Comparison of ENCODE assay signal across 2 cellular contexts in genomic region chr1:40868051-40868723, GRCh38.
TF ChIP-seq lines count a peak whose summit lies in the region.

No MANE protein-coding gene starts in this region.

TF ChIP-seq in IMR-90, 13 proteins besides CTCF, POLR2A, EP300 and RAD21:
- TF ChIP-seq FOS (IDR thresholded peaks at IDR 0.05; ENCODE audit: low read depth, low read length) (peak; percentile 31; the same call in 1 of the 2 replicates), CEBPB (IDR thresholded peaks at IDR 0.05; ENCODE audit: low read depth, low read length) (peak; percentile 91), RCOR1 (IDR thresholded peaks at IDR 0.05; ENCODE audit: insufficient replicate concordance, low read length) (no peak), CHD1 (IDR thresholded peaks at IDR 0.05; ENCODE audit: low read depth, low read length) (no peak), SMC3 (IDR thresholded peaks at IDR 0.05; ENCODE audit: low read depth, low read length) (no peak), RFX5 (IDR thresholded peaks at IDR 0.05; ENCODE audit: low read depth, low read length) (no peak), ELK1 (IDR thresholded peaks at IDR 0.05; ENCODE audit: borderline replicate concordance, low read depth, low read length) (no peak), MAFK (IDR thresholded peaks at IDR 0.05; ENCODE audit: low read depth, low read length) (no peak), MAZ (IDR thresholded peaks at IDR 0.05; ENCODE audit: borderline replicate concordance, low read depth, low read length) (no peak), NFE2L2 (IDR thresholded peaks at IDR 0.05; ENCODE audit: low read depth, low read length) (no peak), BHLHE40 (IDR thresholded peaks at IDR 0.05; ENCODE audit: low read depth, low read length) (no peak; the same call in 1 of the 2 replicates)
- TF ChIP-seq, protein P1, sequence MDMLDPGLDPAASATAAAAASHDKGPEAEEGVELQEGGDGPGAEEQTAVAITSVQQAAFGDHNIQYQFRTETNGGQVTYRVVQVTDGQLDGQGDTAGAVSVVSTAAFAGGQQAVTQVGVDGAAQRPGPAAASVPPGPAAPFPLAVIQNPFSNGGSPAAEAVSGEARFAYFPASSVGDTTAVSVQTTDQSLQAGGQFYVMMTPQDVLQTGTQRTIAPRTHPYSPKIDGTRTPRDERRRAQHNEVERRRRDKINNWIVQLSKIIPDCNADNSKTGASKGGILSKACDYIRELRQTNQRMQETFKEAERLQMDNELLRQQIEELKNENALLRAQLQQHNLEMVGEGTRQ (IDR thresholded peaks at IDR 0.05; ENCODE audit: low read depth, low read length) = peak; percentile 68
TF ChIP-seq in IMR-90: peak in this region for 3.

TF ChIP-seq in HepG2, 621 proteins besides CTCF, POLR2A, EP300 and RAD21 (continues in another document):
- peak; percentile 72; the same call in 1 of the 2 replicates for TF ChIP-seq CEBPB (IDR thresholded peaks at IDR 0.05; ENCODE audit: borderline replicate concordance, low read depth, low read length)
- no peak for TF ChIP-seq ZNF354B (CRISPR knock-in tag; IDR thresholded peaks at IDR 0.05)
- TF ChIP-seq FOXK2 (IDR thresholded peaks at IDR 0.05) = no peak
- peak; percentile 75 for TF ChIP-seq BHLHE40 (IDR thresholded peaks at IDR 0.05; ENCODE audit: low read length)
- no peak for TF ChIP-seq ZNF740 (CRISPR knock-in tag; IDR thresholded peaks at IDR 0.05)
- no peak for TF ChIP-seq ZNF260 (CRISPR knock-in tag; IDR thresholded peaks at IDR 0.05; ENCODE audit: borderline replicate concordance, low read depth)
- no peak for TF ChIP-seq ELK4 (CRISPR knock-in tag; IDR thresholded peaks at IDR 0.05; ENCODE audit: borderline replicate concordance)
- TF ChIP-seq MIER3 (CRISPR knock-in tag; IDR thresholded peaks at IDR 0.05; ENCODE audit: borderline replicate concordance) = peak; percentile 39; the same call in 1 of the 2 replicates
- TF ChIP-seq AKNA (CRISPR knock-in tag; IDR thresholded peaks at IDR 0.05; ENCODE audit: borderline replicate concordance) = no peak
- no peak for TF ChIP-seq ESRRA (CRISPR knock-in tag; IDR thresholded peaks at IDR 0.05; ENCODE audit: low read depth)
- no peak for TF ChIP-seq ZFX (CRISPR knock-in tag; IDR thresholded peaks at IDR 0.05; ENCODE audit: low read depth)
- TF ChIP-seq SOX13 (IDR thresholded peaks at IDR 0.05) = no peak
- peak in 1 of 2 experiments; percentile 74; a peak in 1 of 4 replicates for TF ChIP-seq SOX13 (CRISPR knock-in tag; conservative IDR thresholded peaks at IDR 0.05 in 1 of 2, IDR thresholded peaks at IDR 0.05 in 1 of 2)
- peak; percentile 49; the same call in 1 of the 2 replicates for TF ChIP-seq FOXK1 (CRISPR knock-in tag; IDR thresholded peaks at IDR 0.05; ENCODE audit: borderline replicate concordance, low read depth)
- TF ChIP-seq FOXO1 (CRISPR knock-in tag; IDR thresholded peaks at IDR 0.05) = peak; percentile 44; the same call in 1 of the 2 replicates
- TF ChIP-seq ZNF121 (CRISPR knock-in tag; IDR thresholded peaks at IDR 0.05) = no peak
- TF ChIP-seq, protein P2, sequence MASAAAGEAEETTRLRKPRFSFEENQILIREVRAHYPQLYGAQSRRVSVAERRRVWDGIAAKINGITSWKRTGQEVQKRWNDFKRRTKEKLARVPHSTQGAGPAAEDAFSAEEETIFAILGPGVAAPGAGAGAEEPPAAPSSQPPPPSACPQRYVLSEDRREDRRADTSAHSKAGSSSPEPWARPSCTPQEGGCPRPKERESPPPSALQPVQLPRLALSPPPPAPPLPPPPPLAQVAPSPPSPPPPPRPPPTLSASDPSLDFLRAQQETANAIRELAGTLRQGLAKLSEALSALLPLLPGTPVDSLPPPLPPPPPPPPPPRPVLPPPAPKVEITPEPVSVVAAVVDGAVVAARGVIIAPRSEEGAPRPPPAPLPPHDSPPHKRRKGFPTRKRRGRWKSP (CRISPR knock-in tag; IDR thresholded peaks at IDR 0.05) = no peak
- peak; percentile 73 for TF ChIP-seq BCL6 (CRISPR knock-in tag; IDR thresholded peaks at IDR 0.05)
- TF ChIP-seq JUND (CRISPR knock-in tag; IDR thresholded peaks at IDR 0.05) = no peak
- peak; percentile 78; the same call in 1 of the 2 replicates for TF ChIP-seq ZKSCAN1 (IDR thresholded peaks at IDR 0.05; ENCODE audit: low read length)
- peak; percentile 62 for TF ChIP-seq RARA (CRISPR knock-in tag; IDR thresholded peaks at IDR 0.05)
- peak; percentile 32; the same call in 1 of the 2 replicates for TF ChIP-seq RXRB (CRISPR knock-in tag; IDR thresholded peaks at IDR 0.05; ENCODE audit: borderline replicate concordance)
- no peak for TF ChIP-seq ZNF225 (CRISPR knock-in tag; IDR thresholded peaks at IDR 0.05)
- TF ChIP-seq ZBTB7B (CRISPR knock-in tag; IDR thresholded peaks at IDR 0.05) = no peak
- TF ChIP-seq, protein P3, sequence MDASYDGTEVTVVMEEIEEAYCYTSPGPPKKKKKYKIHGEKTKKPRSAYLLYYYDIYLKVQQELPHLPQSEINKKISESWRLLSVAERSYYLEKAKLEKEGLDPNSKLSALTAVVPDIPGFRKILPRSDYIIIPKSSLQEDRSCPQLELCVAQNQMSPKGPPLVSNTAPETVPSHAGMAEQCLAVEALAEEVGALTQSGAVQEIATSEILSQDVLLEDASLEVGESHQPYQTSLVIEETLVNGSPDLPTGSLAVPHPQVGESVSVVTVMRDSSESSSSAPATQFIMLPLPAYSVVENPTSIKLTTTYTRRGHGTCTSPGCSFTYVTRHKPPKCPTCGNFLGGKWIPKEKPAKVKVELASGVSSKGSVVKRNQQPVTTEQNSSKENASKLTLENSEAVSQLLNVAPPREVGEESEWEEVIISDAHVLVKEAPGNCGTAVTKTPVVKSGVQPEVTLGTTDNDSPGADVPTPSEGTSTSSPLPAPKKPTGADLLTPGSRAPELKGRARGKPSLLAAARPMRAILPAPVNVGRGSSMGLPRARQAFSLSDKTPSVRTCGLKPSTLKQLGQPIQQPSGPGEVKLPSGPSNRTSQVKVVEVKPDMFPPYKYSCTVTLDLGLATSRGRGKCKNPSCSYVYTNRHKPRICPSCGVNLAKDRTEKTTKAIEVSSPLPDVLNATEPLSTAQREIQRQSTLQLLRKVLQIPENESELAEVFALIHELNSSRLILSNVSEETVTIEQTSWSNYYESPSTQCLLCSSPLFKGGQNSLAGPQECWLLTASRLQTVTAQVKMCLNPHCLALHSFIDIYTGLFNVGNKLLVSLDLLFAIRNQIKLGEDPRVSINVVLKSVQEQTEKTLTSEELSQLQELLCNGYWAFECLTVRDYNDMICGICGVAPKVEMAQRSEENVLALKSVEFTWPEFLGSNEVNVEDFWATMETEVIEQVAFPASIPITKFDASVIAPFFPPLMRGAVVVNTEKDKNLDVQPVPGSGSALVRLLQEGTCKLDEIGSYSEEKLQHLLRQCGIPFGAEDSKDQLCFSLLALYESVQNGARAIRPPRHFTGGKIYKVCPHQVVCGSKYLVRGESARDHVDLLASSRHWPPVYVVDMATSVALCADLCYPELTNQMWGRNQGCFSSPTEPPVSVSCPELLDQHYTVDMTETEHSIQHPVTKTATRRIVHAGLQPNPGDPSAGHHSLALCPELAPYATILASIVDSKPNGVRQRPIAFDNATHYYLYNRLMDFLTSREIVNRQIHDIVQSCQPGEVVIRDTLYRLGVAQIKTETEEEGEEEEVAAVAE (CRISPR knock-in tag; IDR thresholded peaks at IDR 0.05; ENCODE audit: borderline replicate concordance) = 0 out of 2 replicates have a peak, but pooled peaks have one; percentile 34
- no peak for TF ChIP-seq ZNF326 (CRISPR knock-in tag; IDR thresholded peaks at IDR 0.05; ENCODE audit: borderline replicate concordance)
- TF ChIP-seq, protein P1 (IDR thresholded peaks at IDR 0.05; ENCODE audit: low read depth, low read length) = 0 out of 2 replicates have a peak, but pooled peaks have one; percentile 21
- TF ChIP-seq, protein P1 (CRISPR knock-in tag; IDR thresholded peaks at IDR 0.05; ENCODE audit: borderline replicate concordance) = no peak
